In the genomic region with DNA sequence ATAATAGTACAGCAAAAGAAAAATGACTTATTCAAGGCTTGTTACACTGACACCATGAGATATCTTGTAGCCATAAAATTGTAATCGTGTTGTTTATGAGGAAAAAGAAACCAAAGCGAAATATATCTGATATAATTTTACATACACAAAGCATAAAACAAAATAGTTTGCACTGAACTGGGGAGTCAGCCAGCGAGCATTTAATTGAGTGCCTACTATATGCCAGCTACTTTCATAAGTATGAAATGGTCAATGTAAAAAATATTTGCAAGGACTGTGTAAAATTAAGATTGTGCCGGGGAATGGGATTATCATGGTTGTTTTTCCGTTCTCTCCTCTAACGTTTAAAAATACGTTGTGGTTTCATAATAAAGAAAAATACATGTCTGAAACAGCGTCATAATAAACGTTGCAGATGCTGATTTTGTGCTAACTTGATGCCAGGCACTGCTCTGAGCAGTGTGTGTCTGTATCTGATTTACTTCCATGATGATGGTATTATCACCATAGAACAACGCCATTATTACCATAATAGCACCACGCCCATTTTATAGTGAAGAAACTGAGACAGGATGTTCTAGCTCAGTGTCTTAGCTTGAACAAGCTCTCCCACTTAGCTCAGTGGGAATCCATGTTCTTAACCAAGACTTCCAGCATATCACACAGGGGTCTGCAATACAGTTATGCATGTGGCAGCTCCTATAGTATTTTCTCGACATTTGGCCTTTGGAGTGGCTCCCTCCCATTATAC, we compare ENCODE assay signal across 10 cellular contexts.
DNase-seq lines count a peak whose midpoint lies in the region; ATAC-seq and TF ChIP-seq lines count a peak whose summit lies in the region.
"Had no signal": no experiment of that assay in that cellular context is flagged by ENCODE, and none has a peak within 500 bp of the region (broad histone marks: within the 10 kb centered on the region; RNA-seq: fewer than 3 reads in every experiment).

No MANE protein-coding gene starts in this region.

- TF ChIP-seq CTCF in mammary epithelial cell (conservative IDR thresholded peaks at IDR 0.05 in 1 of 2, IDR thresholded peaks at IDR 0.05 in 1 of 2; ENCODE audit: extremely low read depth in 1 of 2, insufficient read depth in 1 of 2, low read depth in 1 of 2, low read length in 2 of 2) (no peak), gastrocnemius medialis (IDR thresholded peaks at IDR 0.05 in 4 of 5, conservative IDR thresholded peaks at IDR 0.05 in 1 of 5) (no peak), RWPE1 (conservative IDR thresholded peaks at IDR 0.05; ENCODE audit: low read depth) (no peak)

- peak overlapping the region; percentile 68 to 93 (median 83) for H3K4me2 ChIP-seq in BLaER1 treated with 17β-estradiol and CSF1 and Interleukin-3, amounts not matched to agents 10 nM and 100 nM
- H3K4me2 ChIP-seq in mammary epithelial cell (ENCODE audit: insufficient read depth, low read depth, low read length): peak overlapping the region; percentile 49
- no peak overlapping the region for H3K4me2 ChIP-seq in neuronal stem cell (ENCODE audit: insufficient read depth, low read length, poor library complexity, severe bottlenecking)

- peak overlapping the region; percentile 74 to 89 (median 86) for H3K9ac ChIP-seq in BLaER1 treated with 17β-estradiol and CSF1 and Interleukin-3, amounts not matched to agents 10 nM and 100 nM
- no peak overlapping the region for H3K9ac ChIP-seq in HUES48 (ENCODE audit: low read depth, low read length)
- peak overlapping the region; percentile 14 for H3K9ac ChIP-seq in mammary epithelial cell (ENCODE audit: insufficient read depth, low read length)
- H3K9ac ChIP-seq in neuronal stem cell (ENCODE audit: low read depth, low read length, poor library complexity): no peak overlapping the region

- no peaks in the 10 kb centered on the region for H3K79me2 ChIP-seq in mammary epithelial cell (ENCODE audit: insufficient read depth, low read length)

- peaks cover 0 to 4% (median 0%) of the 10 kb centered on the region in 11 experiments; a peak in 1 of 22 replicates for H3K36me3 ChIP-seq in BLaER1 treated with 17β-estradiol and CSF1 and Interleukin-3, amounts not matched to agents 10 nM and 100 nM
- H3K36me3 ChIP-seq in HUES48 (ENCODE audit: control insufficient read depth, insufficient read depth, low read length) (no peaks in the 10 kb centered on the region), mammary epithelial cell (ENCODE audit: insufficient read depth, low read length) (no peaks in the 10 kb centered on the region), neuronal stem cell (replicated peaks in 1 of 2; ENCODE audit: control insufficient read depth in 2 of 2, insufficient read depth in 2 of 2, low read length in 2 of 2) (no peaks in the 10 kb centered on the region), gastrocnemius medialis (no peaks in the 10 kb centered on the region)
- H3K36me3 ChIP-seq: cardiac muscle cell, esophagus muscularis mucosa had no signal

- WGBS in mammary epithelial cell (ENCODE audit: low coverage, missing lambda C conversion rate): 96% methylated on average over 12 of the region's 12 CpGs
- no CpG with 5 or more reads among the region's 12 CpGs for WGBS in neuronal stem cell (ENCODE audit: extremely low coverage in 2 of 2, insufficient read length in 2 of 2, insufficient replicate concordance in 1 of 2), 2 donors

- no peaks in the 10 kb centered on the region for H3K79me1 ChIP-seq in neuronal stem cell (ENCODE audit: low read depth, low read length)

- no peak overlapping the region for H4K8ac ChIP-seq in neuronal stem cell (ENCODE audit: low read depth, low read length)

- no peaks in the 10 kb centered on the region for H4K20me1 ChIP-seq in BLaER1 treated with 17β-estradiol and CSF1 and Interleukin-3, amounts not matched to agents 10 nM and 100 nM
- no peaks in the 10 kb centered on the region for H4K20me1 ChIP-seq in mammary epithelial cell (ENCODE audit: insufficient read depth, low read length)

- H2BK15ac ChIP-seq in neuronal stem cell (ENCODE audit: low read length): no peak overlapping the region

- TF ChIP-seq POLR2A in gastrocnemius medialis (IDR thresholded peaks at IDR 0.05): no peak

- intact Hi-C loops in mammary epithelial cell (cut with micrococcal nuclease) (no loop called here), gastrocnemius medialis (cut with DNase I; ENCODE audit: low total_unique reads) (no loop called here), left colon (cut with DNase I, micrococcal nuclease) (no loop called here)

- dilution Hi-C loops in mammary epithelial cell (cut with HindIII; ENCODE audit: low sequenced_read_pairs): no loop called here

- peak overlapping the region; percentile 92 to 99 (median 97) for H3K27ac ChIP-seq in BLaER1 treated with 17β-estradiol and CSF1 and Interleukin-3, amounts not matched to agents 10 nM and 100 nM
- peak overlapping the region; percentile 14 for H3K27ac ChIP-seq in HUES48 (ENCODE audit: low read depth, low read length)
- H3K27ac ChIP-seq in mammary epithelial cell (ENCODE audit: insufficient read depth, low read depth, low read length): peak overlapping the region; percentile 90
- no peak overlapping the region for H3K27ac ChIP-seq in neuronal stem cell (replicated peaks; ENCODE audit: low read length)
- H3K27ac ChIP-seq in gastrocnemius medialis: peak overlapping the region in 1 of 4 donors; percentile 52
- no peak overlapping the region for H3K27ac ChIP-seq in RWPE1
- H3K27ac ChIP-seq in substantia nigra (ENCODE audit: low read depth, low read length, poor library complexity, severe bottlenecking): no peak overlapping the region
- H3K27ac ChIP-seq: cardiac muscle cell, esophagus muscularis mucosa had no signal

- peak overlapping the region; percentile 2 for H2AFZ ChIP-seq in mammary epithelial cell (ENCODE audit: low read depth, low read length)
- peak overlapping the region; percentile 11 for H2AFZ ChIP-seq in neuronal stem cell (ENCODE audit: low read length)

- BruUV-seq in mammary epithelial cell (replicated peaks; lab: Mats Ljungman, UMichigan): no TSS peak

- DNase-seq in mammary epithelial cell: no peak
- no peak for DNase-seq in neuronal stem cell (ENCODE audit: low spot score)
- no peak for DNase-seq in gastrocnemius medialis
- no peak for DNase-seq in RWPE1 (ENCODE audit: low spot score)
- DNase-seq in left colon: no peak
- DNase-seq in substantia nigra (lab: John Stamatoyannopoulos, UW): no peak

- ATAC-seq in gastrocnemius medialis: no peak
- no peak for ATAC-seq in left colon

- peak overlapping the region in 7 of 10 experiments; percentile 21 to 41 (median 31); a peak in 7 of 20 replicates for H3K4me3 ChIP-seq in BLaER1 treated with 17β-estradiol and CSF1 and Interleukin-3, amounts not matched to agents 10 nM and 100 nM
- no peak overlapping the region for H3K4me3 ChIP-seq in HUES48 (ENCODE audit: low read depth, low read length)
- no peak overlapping the region for H3K4me3 ChIP-seq in mammary epithelial cell (replicated peaks in 1 of 3; ENCODE audit: insufficient read depth in 1 of 3, low read depth in 2 of 3, low read length in 3 of 3)
- H3K4me3 ChIP-seq in neuronal stem cell (ENCODE audit: low read length in 2 of 2): no peak overlapping the region
- no peak overlapping the region for H3K4me3 ChIP-seq in gastrocnemius medialis
- H3K4me3 ChIP-seq: cardiac muscle cell, esophagus muscularis mucosa had no signal

- H2AK5ac ChIP-seq in neuronal stem cell (ENCODE audit: low read depth, low read length): no peak overlapping the region

- H2BK5ac ChIP-seq in neuronal stem cell (ENCODE audit: low read length): no peak overlapping the region

- H3K18ac ChIP-seq in neuronal stem cell (ENCODE audit: low read length): no peak overlapping the region

- no peak overlapping the region for H4K91ac ChIP-seq in neuronal stem cell (ENCODE audit: low read depth, low read length, poor library complexity)

- in situ Hi-C loops in mammary epithelial cell (cut with MboI; ENCODE audit: low sequenced_read_pairs in 2 of 2) (loop anchor here in 1 of 2 donors (5.0 kb wide), 1 partner anchor 349 kb away; no protein-coding TSS in a partner anchor), gastrocnemius medialis (cut with MboI; ENCODE audit: low sequenced_read_pairs in 4 of 4) (no loop called here)

- no peak overlapping the region for H3K23ac ChIP-seq in neuronal stem cell (ENCODE audit: low read depth, low read length, poor library complexity)

- no peaks in the 10 kb centered on the region for H3K27me3 ChIP-seq in BLaER1 treated with 17β-estradiol and CSF1 and Interleukin-3, amounts not matched to agents 10 nM and 100 nM
- H3K27me3 ChIP-seq in HUES48 (ENCODE audit: control insufficient read depth, insufficient read depth, low read length) (no peaks in the 10 kb centered on the region), mammary epithelial cell (ENCODE audit: insufficient read depth, low read length) (no peaks in the 10 kb centered on the region), neuronal stem cell (ENCODE audit: control insufficient read depth in 3 of 3, insufficient read depth in 3 of 3, low read depth in 1 of 3, low read length in 3 of 3) (no peaks in the 10 kb centered on the region), gastrocnemius medialis (no peaks in the 10 kb centered on the region)
- H3K27me3 ChIP-seq: cardiac muscle cell, esophagus muscularis mucosa had no signal

- peaks cover 87 to 97% (median 94%) of the 10 kb centered on the region in 10 experiments for H3K4me1 ChIP-seq in BLaER1 treated with 17β-estradiol and CSF1 and Interleukin-3, amounts not matched to agents 10 nM and 100 nM
- H3K4me1 ChIP-seq in HUES48 (ENCODE audit: control insufficient read depth, insufficient read depth, low read length): peaks cover 17% of the 10 kb centered on the region
- peaks cover 27% of the 10 kb centered on the region for H3K4me1 ChIP-seq in mammary epithelial cell (ENCODE audit: insufficient read depth, low read length)
- peaks cover 2 to 5% of the 10 kb centered on the region in 2 donors for H3K4me1 ChIP-seq in neuronal stem cell (ENCODE audit: control insufficient read depth in 2 of 2, insufficient read depth in 1 of 2, low read depth in 1 of 2, low read length in 2 of 2)
- peaks cover 0 to 16% of the 10 kb centered on the region in 2 donors for H3K4me1 ChIP-seq in gastrocnemius medialis

- peaks cover 0 to 30% (median 6%) of the 10 kb centered on the region in 11 experiments; a peak in 12 of 22 replicates for H3K9me3 ChIP-seq in BLaER1 treated with 17β-estradiol and CSF1 and Interleukin-3, amounts not matched to agents 10 nM and 100 nM (replicated peaks in 1 of 11)
- H3K9me3 ChIP-seq in HUES48 (ENCODE audit: control insufficient read depth, insufficient read depth, low read length) (no peaks in the 10 kb centered on the region), mammary epithelial cell (replicated peaks; ENCODE audit: insufficient read depth, low read length) (no peaks in the 10 kb centered on the region), neuronal stem cell (replicated peaks in 1 of 2; ENCODE audit: control insufficient read depth in 2 of 2, insufficient read depth in 1 of 2, low read depth in 1 of 2, low read length in 2 of 2) (peaks cover 0 to 2% of the 10 kb centered on the region in 2 donors), gastrocnemius medialis (no peaks in the 10 kb centered on the region)
- H3K9me3 ChIP-seq: esophagus muscularis mucosa had no signal

- H3K4ac ChIP-seq in neuronal stem cell (ENCODE audit: low read length): no peak overlapping the region

- no peak overlapping the region for H2BK120ac ChIP-seq in neuronal stem cell (ENCODE audit: low read depth, low read length)

- H3K14ac ChIP-seq in neuronal stem cell (ENCODE audit: low read length): no peak overlapping the region

- POLR2A ChIA-PET in RWPE1 (lab: Yijun Ruan, JAX; ENCODE audit: low non-redundant PET): no interaction called here

- CTCF ChIA-PET in mammary epithelial cell (lab: Charles Lee; ENCODE audit: low non-redundant PET): interaction anchor here (0.8 kb wide), 1 partner anchor 14 kb away, joined by 16 read pairs; no protein-coding TSS in a partner anchor
- CTCF ChIA-PET in RWPE1 (lab: Yijun Ruan, JAX): interaction anchor here (2.3 to 2.5 kb wide), 2 partner anchors 9 to 14 kb away, joined by 10 read pairs; no protein-coding TSS in a partner anchor

- H2BK12ac ChIP-seq in neuronal stem cell (ENCODE audit: low read length): no peak overlapping the region

Comparison
In these comparisons a context has a peak if more than half of its experiments do, and no peak if none do; other contexts are left out.
1. H3K27ac ChIP-seq: peak in BLaER1 treated with 17β-estradiol and CSF1 and Interleukin-3, amounts not matched to agents 10 nM and 100 nM (11 of 11), HUES48 (single experiment) and mammary epithelial cell (single experiment); none in neuronal stem cell (single experiment), RWPE1 (single experiment) and substantia nigra (single experiment).
2. H3K4me3 ChIP-seq: peak in BLaER1 treated with 17β-estradiol and CSF1 and Interleukin-3, amounts not matched to agents 10 nM and 100 nM (7 of 10); none in HUES48 (single experiment), mammary epithelial cell (0 of 3), neuronal stem cell (0 of 2) and gastrocnemius medialis (0 of 4).
3. H3K9ac ChIP-seq: peak in BLaER1 treated with 17β-estradiol and CSF1 and Interleukin-3, amounts not matched to agents 10 nM and 100 nM (11 of 11) and mammary epithelial cell (single experiment); none in HUES48 (single experiment) and neuronal stem cell (single experiment).